8 cellular contexts compared by ENCODE assay signal in the genomic region with DNA sequence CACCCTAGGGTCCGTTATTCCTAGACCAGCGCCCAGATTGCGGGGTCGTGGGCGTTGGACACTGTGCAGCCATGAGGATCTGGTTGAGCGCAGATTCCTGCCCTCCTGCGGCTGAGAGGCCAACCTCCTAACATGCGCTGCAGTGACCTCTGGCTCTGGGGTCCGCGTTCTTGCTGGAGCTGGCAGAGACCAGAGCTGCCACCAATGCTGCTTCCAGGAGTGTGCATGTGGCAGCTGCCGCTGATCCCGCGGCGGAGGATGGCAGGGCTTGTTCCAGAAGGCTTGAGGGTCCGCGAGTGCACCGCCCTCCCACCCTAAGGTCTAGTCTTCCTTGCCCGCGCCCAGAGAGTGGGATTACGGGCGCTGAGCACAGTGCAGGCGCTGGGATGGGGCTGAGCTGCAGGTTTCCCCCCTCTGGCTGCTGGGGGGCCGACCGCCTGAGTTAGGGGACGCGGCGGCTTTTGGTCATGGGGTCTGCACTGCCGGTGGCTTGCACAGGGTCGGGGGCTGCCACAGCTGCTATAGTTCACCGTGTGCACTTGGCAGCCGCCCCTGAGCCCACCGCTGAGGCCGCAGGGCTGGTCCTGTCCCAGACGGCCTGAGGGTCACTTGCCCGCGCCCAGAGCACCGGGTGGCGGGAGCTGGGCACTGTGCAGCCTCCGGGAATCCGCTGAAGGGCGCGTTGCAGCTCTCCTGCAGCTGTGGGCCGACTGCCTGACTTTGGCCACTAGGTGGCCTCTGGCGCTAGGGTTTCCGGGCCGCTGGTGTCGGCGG.
DNase-seq lines count a peak whose midpoint lies in the region; ATAC-seq and TF ChIP-seq lines count a peak whose summit lies in the region.

No MANE protein-coding gene starts in this region.

- peak overlapping the region; percentile 84 for H3K4me2 ChIP-seq in KMS-11

- H3K4me1 ChIP-seq in KMS-11 (ENCODE audit: low read depth, poor library complexity, severe bottlenecking): peaks cover 3% of the 10 kb centered on the region
- H3K4me1 ChIP-seq in adipocyte (ENCODE audit: control insufficient read depth, insufficient read depth, low read length): peaks cover 19% of the 10 kb centered on the region
- peaks cover 27% of the 10 kb centered on the region for H3K4me1 ChIP-seq in left ventricle myocardium inferior

- peak overlapping the region; percentile 96 for H2AFZ ChIP-seq in KMS-11 (ENCODE audit: low read depth)

- DNase-seq in ELR (ENCODE audit: low read depth): peak; percentile 80
- peak; percentile 88 for DNase-seq in adipocyte (ENCODE audit: low read depth)
- peak; percentile 75 for DNase-seq in left ventricle myocardium inferior
- DNase-seq in pulmonary artery endothelial cell (ENCODE audit: low read depth, low spot score): peak; percentile 36
- DNase-seq in GF-D8 (lab: John Stamatoyannopoulos, UW): no peak

- no peaks in the 10 kb centered on the region for H3K27me3 ChIP-seq in KMS-11 (ENCODE audit: insufficient read depth, low read depth)
- H3K27me3 ChIP-seq in adipocyte (replicated peaks; ENCODE audit: control insufficient read depth, insufficient read depth, low read length): peaks cover 7% of the 10 kb centered on the region
- peaks cover 36% of the 10 kb centered on the region for H3K27me3 ChIP-seq in left ventricle myocardium inferior (ENCODE audit: low read depth)

- no peak overlapping the region for H3K9ac ChIP-seq in KMS-11
- no peak overlapping the region for H3K9ac ChIP-seq in adipocyte (ENCODE audit: low read length)

- ATAC-seq in GM21825 (IDR thresholded peaks at IDR 0.05; ENCODE audit: unreplicated experiment) (peak; percentile 90), SK-N-SH treated with all-trans-retinoic acid at 6 μM for 48 hours (peak; percentile 98)

- no peaks in the 10 kb centered on the region for H4K20me1 ChIP-seq in KMS-11 (ENCODE audit: insufficient read depth)

- H3K9me3 ChIP-seq in adipocyte (ENCODE audit: control insufficient read depth, low read length): no peaks in the 10 kb centered on the region
- H3K9me3 ChIP-seq in left ventricle myocardium inferior (replicated peaks): peaks cover 5% of the 10 kb centered on the region

- no peaks in the 10 kb centered on the region for H3K79me2 ChIP-seq in KMS-11 (ENCODE audit: insufficient read depth, low read depth)

- H3K27ac ChIP-seq in KMS-11: no peak overlapping the region
- no peak overlapping the region for H3K27ac ChIP-seq in left ventricle myocardium inferior (replicated peaks)

- intact Hi-C loops in left ventricle myocardium inferior (cut with micrococcal nuclease): no loop called here

- H3K36me3 ChIP-seq in KMS-11 (ENCODE audit: insufficient read depth): no peaks in the 10 kb centered on the region
- no peaks in the 10 kb centered on the region for H3K36me3 ChIP-seq in adipocyte (ENCODE audit: control insufficient read depth, insufficient read depth, low read length, severe bottlenecking)
- no peaks in the 10 kb centered on the region for H3K36me3 ChIP-seq in left ventricle myocardium inferior

- TF ChIP-seq CTCF in KMS-11 (conservative IDR thresholded peaks at IDR 0.05; ENCODE audit: low read depth, low read length): peak; percentile 79
- TF ChIP-seq CTCF in left ventricle myocardium inferior (IDR thresholded peaks at IDR 0.05; ENCODE audit: borderline replicate concordance): peak; percentile 95

- no peak overlapping the region for H3K4me3 ChIP-seq in KMS-11 (IDR thresholded peaks at IDR 0.05; ENCODE audit: insufficient read depth, low read depth, low read length)
- peak overlapping the region; percentile 54 for H3K4me3 ChIP-seq in adipocyte (ENCODE audit: low read length)
- peak overlapping the region; percentile 66 for H3K4me3 ChIP-seq in left ventricle myocardium inferior

TF ChIP-seq in SK-N-SH treated with all-trans-retinoic acid at 6 μM for 48 hours, 23 proteins besides CTCF, POLR2A, EP300 and RAD21:
- TF ChIP-seq ZNF8 (CRISPR knock-in tag; IDR thresholded peaks at IDR 0.05): no peak
- TF ChIP-seq, protein P1, sequence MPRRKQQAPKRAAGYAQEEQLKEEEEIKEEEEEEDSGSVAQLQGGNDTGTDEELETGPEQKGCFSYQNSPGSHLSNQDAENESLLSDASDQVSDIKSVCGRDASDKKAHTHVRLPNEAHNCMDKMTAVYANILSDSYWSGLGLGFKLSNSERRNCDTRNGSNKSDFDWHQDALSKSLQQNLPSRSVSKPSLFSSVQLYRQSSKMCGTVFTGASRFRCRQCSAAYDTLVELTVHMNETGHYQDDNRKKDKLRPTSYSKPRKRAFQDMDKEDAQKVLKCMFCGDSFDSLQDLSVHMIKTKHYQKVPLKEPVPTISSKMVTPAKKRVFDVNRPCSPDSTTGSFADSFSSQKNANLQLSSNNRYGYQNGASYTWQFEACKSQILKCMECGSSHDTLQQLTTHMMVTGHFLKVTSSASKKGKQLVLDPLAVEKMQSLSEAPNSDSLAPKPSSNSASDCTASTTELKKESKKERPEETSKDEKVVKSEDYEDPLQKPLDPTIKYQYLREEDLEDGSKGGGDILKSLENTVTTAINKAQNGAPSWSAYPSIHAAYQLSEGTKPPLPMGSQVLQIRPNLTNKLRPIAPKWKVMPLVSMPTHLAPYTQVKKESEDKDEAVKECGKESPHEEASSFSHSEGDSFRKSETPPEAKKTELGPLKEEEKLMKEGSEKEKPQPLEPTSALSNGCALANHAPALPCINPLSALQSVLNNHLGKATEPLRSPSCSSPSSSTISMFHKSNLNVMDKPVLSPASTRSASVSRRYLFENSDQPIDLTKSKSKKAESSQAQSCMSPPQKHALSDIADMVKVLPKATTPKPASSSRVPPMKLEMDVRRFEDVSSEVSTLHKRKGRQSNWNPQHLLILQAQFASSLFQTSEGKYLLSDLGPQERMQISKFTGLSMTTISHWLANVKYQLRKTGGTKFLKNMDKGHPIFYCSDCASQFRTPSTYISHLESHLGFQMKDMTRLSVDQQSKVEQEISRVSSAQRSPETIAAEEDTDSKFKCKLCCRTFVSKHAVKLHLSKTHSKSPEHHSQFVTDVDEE (CRISPR knock-in tag; IDR thresholded peaks at IDR 0.05): no peak
- no peak for TF ChIP-seq BACH2 (CRISPR knock-in tag; IDR thresholded peaks at IDR 0.05; ENCODE audit: borderline replicate concordance)
- no peak for TF ChIP-seq ZFP3 (CRISPR knock-in tag; IDR thresholded peaks at IDR 0.05)
- TF ChIP-seq CSDC2 (CRISPR knock-in tag; IDR thresholded peaks at IDR 0.05): no peak
- TF ChIP-seq RARB (CRISPR knock-in tag; IDR thresholded peaks at IDR 0.05): no peak
